In the genomic region with DNA sequence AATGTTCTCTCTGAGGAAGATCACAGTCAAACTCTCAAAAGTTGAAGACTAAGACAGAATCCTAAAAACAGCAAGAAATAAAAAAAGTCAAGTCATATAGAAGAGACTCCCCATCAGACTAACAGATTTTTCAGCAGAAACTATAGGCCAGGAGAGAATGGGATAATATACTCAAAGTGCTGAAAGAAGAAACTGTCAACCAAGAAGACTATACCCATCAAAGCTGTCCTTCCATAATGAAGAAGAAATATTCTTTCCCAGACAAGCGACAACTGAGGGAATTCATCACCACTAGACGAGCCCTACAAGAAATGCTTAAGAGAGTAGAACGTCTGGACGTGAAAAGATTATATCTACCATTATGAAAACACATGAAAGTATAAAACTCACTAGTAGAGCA, we compare ENCODE assay signal across 40 cellular contexts. TPM values are rescaled to one million over a fixed set of nuclear protein-coding genes. Genes with fewer than 3 reads are reported as not detected.
"Had no signal": no experiment of that assay in that cellular context is flagged by ENCODE, and none has a peak within 500 bp of the region (broad histone marks: within the 10 kb centered on the region; RNA-seq: fewer than 3 reads in every experiment).

No MANE protein-coding gene starts in this region.

- H3K9me3 ChIP-seq: body of pancreas had no signal

- H3K4me1 ChIP-seq: ascending aorta, body of pancreas, breast epithelium had no signal

- H3K4me1 Mint-ChIP-seq: brain had no signal

- H3K36me3 Mint-ChIP-seq: brain had no signal

- H3K27me3 ChIP-seq: adrenal gland, ascending aorta, body of pancreas, brain microvascular endothelial cell, breast epithelium, cardiac muscle cell had no signal

- H3K27ac ChIP-seq: adrenal gland, ascending aorta, body of pancreas, brain microvascular endothelial cell, breast epithelium, cardiac muscle cell had no signal

- H3K4me3 Mint-ChIP-seq: activated naive CD4-positive, alpha-beta T cell treated with anti-CD3 and anti-CD28 coated beads for 36 hours; activated naive CD4-positive, alpha-beta T cell treated with anti-CD3 and anti-CD28 coated beads, Interleukin-2, amount 10 ng/mL, durations not matched to agents 7 days and 5 days; activated naive CD4-positive, alpha-beta T cell treated with anti-CD3 and anti-CD28 coated beads, Interleukin-2, amount 50 U/mL, for 24 hours; activated naive CD8-positive, alpha-beta T cell; activated naive CD8-positive, alpha-beta T cell treated with anti-CD3 and anti-CD28 coated beads for 36 hours; activated naive CD8-positive, alpha-beta T cell treated with anti-CD3 and anti-CD28 coated beads, Interleukin-2, amount 10 ng/mL, durations not matched to agents 7 days and 5 days; activated naive CD8-positive, alpha-beta T cell treated with anti-CD3 and anti-CD28 coated beads, Interleukin-2, amount 50 U/mL, for 24 hours; activated T-cell treated with anti-CD3 and anti-CD28 coated beads, Interleukin-2, amount 50 U/mL, for 24 hours; activated T-cell treated with anti-CD3 and anti-CD28 coated beads, Interleukin-2, amount 50 U/mL, for 4 hours; activated T-cell treated with anti-CD3 and anti-CD28 coated beads, Interleukin-2, amount 50 U/mL, for 72 hours; activated T-helper 1 cell treated with anti-CD3 and anti-CD28 coated beads, Interleukin-12 subunit alpha, Interleukin-12 subunit beta, Interleukin-2, Interleukin-4 antibody, amounts not matched to agents 30 ng/mL and 10 ng/mL and 1 ng/mL, durations not matched to agents 14 hours and 24 hours and 36 hours; activated T-helper 17 cell treated with anti-CD3 and anti-CD28 coated beads, Interleukin-2, amount 50 U/mL, for 72 hours; brain; central memory CD8-positive, alpha-beta T cell had no signal

- H3K4me3 ChIP-seq: adrenal gland, ascending aorta, body of pancreas, breast epithelium, cardiac muscle cell had no signal

- H3K27me3 Mint-ChIP-seq: activated naive CD4-positive, alpha-beta T cell treated with anti-CD3 and anti-CD28 coated beads, Interleukin-2, amount 10 ng/mL, durations not matched to agents 7 days and 5 days; activated naive CD4-positive, alpha-beta T cell treated with anti-CD3 and anti-CD28 coated beads, Interleukin-2, amount 50 U/mL, for 24 hours; activated naive CD8-positive, alpha-beta T cell; activated naive CD8-positive, alpha-beta T cell treated with anti-CD3 and anti-CD28 coated beads for 36 hours; activated naive CD8-positive, alpha-beta T cell treated with anti-CD3 and anti-CD28 coated beads, Interleukin-2, amount 10 ng/mL, durations not matched to agents 7 days and 5 days; activated naive CD8-positive, alpha-beta T cell treated with anti-CD3 and anti-CD28 coated beads, Interleukin-2, amount 50 U/mL, for 24 hours; activated T-cell treated with anti-CD3 and anti-CD28 coated beads, Interleukin-2, amount 50 U/mL, for 24 hours; activated T-helper 17 cell treated with anti-CD3 and anti-CD28 coated beads, Interleukin-2, amount 50 U/mL, for 72 hours; central memory CD8-positive, alpha-beta T cell had no signal

- H3K36me3 ChIP-seq: adrenal gland, ascending aorta, brain microvascular endothelial cell, breast epithelium, cardiac muscle cell had no signal

- DNase-seq: activated effector memory CD4-positive, alpha-beta T cell treated with anti-CD3 and anti-CD28 coated beads, Interleukin-2, amount 50 U/mL, for 16 hours; activated effector memory CD4-positive, alpha-beta T cell treated with Interleukin-2 at 50 U/mL for 16 hours; activated gamma-delta T cell; activated gamma-delta T cell treated with Interleukin-2 at 50 U/mL for 16 hours; activated naive CD4-positive, alpha-beta T cell; activated naive CD4-positive, alpha-beta T cell treated with anti-CD3 and anti-CD28 coated beads for 36 hours; activated naive CD4-positive, alpha-beta T cell treated with anti-CD3 and anti-CD28 coated beads, Interleukin-2, amount 10 ng/mL, durations not matched to agents 7 days and 5 days; activated naive CD4-positive, alpha-beta T cell treated with anti-CD3 and anti-CD28 coated beads, Interleukin-2, amount 50 U/mL, for 16 hours; activated naive CD4-positive, alpha-beta T cell treated with Interleukin-2 at 50 U/mL for 16 hours; activated naive CD8-positive, alpha-beta T cell treated with anti-CD3 and anti-CD28 coated beads for 36 hours; activated naive CD8-positive, alpha-beta T cell treated with anti-CD3 and anti-CD28 coated beads, Interleukin-2, amount 10 ng/mL, durations not matched to agents 7 days and 5 days; activated naive CD8-positive, alpha-beta T cell treated with anti-CD3 and anti-CD28 coated beads, Interleukin-2, amount 50 U/mL, for 24 hours; activated T-cell treated with anti-CD3 and anti-CD28 coated beads, Interleukin-2, amount 50 U/mL, for 24 hours; activated T-cell treated with anti-CD3 and anti-CD28 coated beads, Interleukin-2, amount 50 U/mL, for 4 hours; activated T-cell treated with anti-CD3 and anti-CD28 coated beads, Interleukin-2, amount 50 U/mL, for 48 hours; activated T-cell treated with anti-CD3 and anti-CD28 coated beads, Interleukin-2, amount 50 U/mL, for 72 hours; adrenal gland; amniotic stem cell; amygdala; anterior cingulate cortex; aorta; body of pancreas; brain microvascular endothelial cell; caudate nucleus; central memory CD4-positive, alpha-beta T cell; cerebellar nuclear complex had no signal

- FAIRE-seq: astrocyte, bronchial epithelial cell had no signal

- ATAC-seq: activated naive CD4-positive, alpha-beta T cell treated with anti-CD3 and anti-CD28 coated beads, Interleukin-2, amount 50 U/mL, for 72 hours; activated naive CD8-positive, alpha-beta T cell treated with anti-CD3 and anti-CD28 coated beads, Interleukin-2, amount 50 U/mL, for 24 hours; activated T-cell treated with anti-CD3 and anti-CD28 coated beads, Interleukin-2, amount 50 U/mL, for 4 hours; activated T-cell treated with anti-CD3 and anti-CD28 coated beads, Interleukin-2, amount 50 U/mL, for 72 hours; activated T-helper 17 cell treated with anti-CD3 and anti-CD28 coated beads, Interleukin-2, amount 50 U/mL, for 72 hours; body of pancreas had no signal

- H3K27ac Mint-ChIP-seq: activated naive CD4-positive, alpha-beta T cell treated with anti-CD3 and anti-CD28 coated beads for 36 hours; activated naive CD4-positive, alpha-beta T cell treated with anti-CD3 and anti-CD28 coated beads, Interleukin-2, amount 50 U/mL, for 24 hours; activated naive CD4-positive, alpha-beta T cell treated with anti-CD3 and anti-CD28 coated beads, Interleukin-2, amount 50 U/mL, for 72 hours; activated naive CD8-positive, alpha-beta T cell; activated naive CD8-positive, alpha-beta T cell treated with anti-CD3 and anti-CD28 coated beads for 36 hours; activated naive CD8-positive, alpha-beta T cell treated with anti-CD3 and anti-CD28 coated beads, Interleukin-2, amount 10 ng/mL, durations not matched to agents 7 days and 5 days; activated naive CD8-positive, alpha-beta T cell treated with anti-CD3 and anti-CD28 coated beads, Interleukin-2, amount 50 U/mL, for 24 hours; activated T-cell treated with anti-CD3 and anti-CD28 coated beads, Interleukin-2, amount 50 U/mL, for 24 hours; activated T-cell treated with anti-CD3 and anti-CD28 coated beads, Interleukin-2, amount 50 U/mL, for 72 hours; activated T-helper 1 cell treated with anti-CD3 and anti-CD28 coated beads, Interleukin-12 subunit alpha, Interleukin-12 subunit beta, Interleukin-2, Interleukin-4 antibody, amounts not matched to agents 30 ng/mL and 10 ng/mL and 1 ng/mL, durations not matched to agents 14 hours and 24 hours and 36 hours; activated T-helper 17 cell treated with anti-CD3 and anti-CD28 coated beads, Interleukin-2, amount 50 U/mL, for 72 hours; activated T-helper 2 cell treated with anti-CD3 and anti-CD28 coated beads, Interferon-gamma antibody, Interleukin-2, Interleukin-4, amounts not matched to agents 10 μg/mL and 5 μg/mL and 100 μg/mL, durations not matched to agents 14 hours and 24 hours and 36 hours; brain had no signal

RNA-seq across cellular contexts. Expression of a gene that starts 22.0 kb away (rescaled TPM):
- polyA plus RNA-seq: cardiac muscle cell had no signal

RNA-seq across cellular contexts. Expression of a gene that starts 30.0 kb away (rescaled TPM):
- polyA plus RNA-seq: cardiac muscle cell had no signal

RNA-seq across cellular contexts. Expression of a gene that starts 51.8 kb away (rescaled TPM):
- total RNA-seq: activated T-helper 1 cell treated with anti-CD3 and anti-CD28 coated beads, Interleukin-12 subunit alpha, Interleukin-12 subunit beta, Interleukin-2, Interleukin-4 antibody, amounts not matched to agents 30 ng/mL and 10 ng/mL and 1 ng/mL, durations not matched to agents 14 hours and 24 hours and 36 hours; activated T-helper 2 cell treated with anti-CD3 and anti-CD28 coated beads, Interferon-gamma antibody, Interleukin-2, Interleukin-4, amounts not matched to agents 10 μg/mL and 5 μg/mL and 100 μg/mL, durations not matched to agents 14 hours and 24 hours and 36 hours; ascending aorta; astrocyte; bronchial epithelial cell; cardiac muscle cell; chondrocyte had no signal
- polyA plus RNA-seq: aorta, cardiac muscle cell had no signal
